Comparison of ENCODE assay signal across 8 cellular contexts in genomic region chr2:174729797-174730529, GRCh38. TPM values are rescaled to one million over a fixed set of nuclear protein-coding genes. Genes with fewer than 3 reads are reported as not detected.
DNase-seq lines count a peak whose midpoint lies in the region; ATAC-seq and TF ChIP-seq lines count a peak whose summit lies in the region.

No MANE protein-coding gene starts in this region.

- ATAC-seq in HG02642 (IDR thresholded peaks at IDR 0.05; ENCODE audit: poor library complexity, unreplicated experiment) = no peak
- no peak for ATAC-seq in GM21786 (IDR thresholded peaks at IDR 0.05; ENCODE audit: unreplicated experiment)

- H3K27ac Mint-ChIP-seq in activated T-helper 2 cell treated with anti-CD3 and anti-CD28 coated beads, Interferon-gamma antibody, Interleukin-2, Interleukin-4, amounts not matched to agents 10 μg/mL and 5 μg/mL and 100 μg/mL, durations not matched to agents 14 hours and 24 hours and 36 hours = no peak overlapping the region

- no peaks in the 10 kb centered on the region for H3K9me3 ChIP-seq in cardiac muscle cell (ENCODE audit: low read depth)
- no peaks in the 10 kb centered on the region for H3K9me3 ChIP-seq in HAP-1

- peak overlapping the region; percentile 77 for H3K4me3 Mint-ChIP-seq in activated T-helper 2 cell treated with anti-CD3 and anti-CD28 coated beads, Interferon-gamma antibody, Interleukin-2, Interleukin-4, amounts not matched to agents 10 μg/mL and 5 μg/mL and 100 μg/mL, durations not matched to agents 14 hours and 24 hours and 36 hours (ENCODE audit: low read depth)

- peaks cover 12% of the 10 kb centered on the region for H3K4me1 Mint-ChIP-seq in activated T-helper 2 cell treated with anti-CD3 and anti-CD28 coated beads, Interferon-gamma antibody, Interleukin-2, Interleukin-4, amounts not matched to agents 10 μg/mL and 5 μg/mL and 100 μg/mL, durations not matched to agents 14 hours and 24 hours and 36 hours (ENCODE audit: low read depth)

- no peaks in the 10 kb centered on the region for H3K9me3 Mint-ChIP-seq in activated T-helper 2 cell treated with anti-CD3 and anti-CD28 coated beads, Interferon-gamma antibody, Interleukin-2, Interleukin-4, amounts not matched to agents 10 μg/mL and 5 μg/mL and 100 μg/mL, durations not matched to agents 14 hours and 24 hours and 36 hours

- TF ChIP-seq CTCF in cardiac muscle cell (IDR thresholded peaks at IDR 0.05; ENCODE audit: low read depth, low read length) = peak; percentile 2

- H3K4me1 ChIP-seq in cardiac muscle cell (ENCODE audit: low read depth) (no peaks in the 10 kb centered on the region), HAP-1 (no peaks in the 10 kb centered on the region)

- no peaks in the 10 kb centered on the region for H3K36me3 Mint-ChIP-seq in activated T-helper 2 cell treated with anti-CD3 and anti-CD28 coated beads, Interferon-gamma antibody, Interleukin-2, Interleukin-4, amounts not matched to agents 10 μg/mL and 5 μg/mL and 100 μg/mL, durations not matched to agents 14 hours and 24 hours and 36 hours (ENCODE audit: low read depth)

- peaks cover 53% of the 10 kb centered on the region for H3K27me3 Mint-ChIP-seq in activated T-helper 2 cell treated with anti-CD3 and anti-CD28 coated beads, Interferon-gamma antibody, Interleukin-2, Interleukin-4, amounts not matched to agents 10 μg/mL and 5 μg/mL and 100 μg/mL, durations not matched to agents 14 hours and 24 hours and 36 hours (ENCODE audit: low read depth)

- H3K27me3 ChIP-seq in cardiac muscle cell (peaks cover 49% of the 10 kb centered on the region), HAP-1 (ENCODE audit: low read depth) (no peaks in the 10 kb centered on the region)

- H3K36me3 ChIP-seq in cardiac muscle cell (no peaks in the 10 kb centered on the region), HAP-1 (replicated peaks) (no peaks in the 10 kb centered on the region)

- H3K27ac ChIP-seq in cardiac muscle cell = no peak overlapping the region

- in situ Hi-C loops in HAP-1 (cut with MboI; ENCODE audit: low sequenced_read_pairs) = no loop called here

- DNase-seq in M059J (ENCODE audit: low read depth) (peak; percentile 11), cardiac muscle cell (ENCODE audit: low read depth in 1 of 2, low spot score in 1 of 2) (peak; percentile 26 to 39), putamen (ENCODE audit: low spot score) (peak; percentile 23), NCI-H2171 (lab: John Stamatoyannopoulos, UW) (no peak), HAP-1 (ENCODE audit: low spot score in 2 of 2) (no peak)
- DNase-seq in activated T-helper 2 cell treated with anti-CD3 and anti-CD28 coated beads, Interferon-gamma antibody, Interleukin-2, Interleukin-4, amounts not matched to agents 10 μg/mL and 5 μg/mL and 100 μg/mL, durations not matched to agents 14 hours and 24 hours and 36 hours (ENCODE audit: low spot score) = peak; percentile 18

- H3K4me3 ChIP-seq in cardiac muscle cell (peak overlapping the region; percentile 38), HAP-1 (no peak overlapping the region)

- intact Hi-C loops in activated T-helper 2 cell treated with anti-CD3 and anti-CD28 coated beads, Interferon-gamma antibody, Interleukin-2, Interleukin-4, amounts not matched to agents 10 μg/mL and 5 μg/mL and 100 μg/mL, durations not matched to agents 14 hours and 24 hours and 36 hours (cut with micrococcal nuclease) = no loop called here

RNA-seq across cellular contexts. Expression of gene CHRNA1, which starts 34.3 kb away (rescaled TPM):
- total RNA-seq in M059J (2014; rRNA removed; shearing (Covaris generic)) = 0.17 TPM in 1 of 2 replicates, not detected in the other
- total RNA-seq in activated T-helper 2 cell treated with anti-CD3 and anti-CD28 coated beads, Interferon-gamma antibody, Interleukin-2, Interleukin-4, amounts not matched to agents 10 μg/mL and 5 μg/mL and 100 μg/mL, durations not matched to agents 14 hours and 24 hours and 36 hours = not detected in 2 replicates
- total RNA-seq in cardiac muscle cell = 0.07 and 1.1 TPM in 2 replicates
- polyA plus RNA-seq in cardiac muscle cell = 0.31 TPM in 1 of 2 replicates, not detected in the other

Comparison
In these comparisons a context has a peak if more than half of its experiments do, and no peak if none do; other contexts are left out.
1. DNase-seq: peak in M059J (single experiment), activated T-helper 2 cell treated with anti-CD3 and anti-CD28 coated beads, Interferon-gamma antibody, Interleukin-2, Interleukin-4, amounts not matched to agents 10 μg/mL and 5 μg/mL and 100 μg/mL, durations not matched to agents 14 hours and 24 hours and 36 hours (single experiment), cardiac muscle cell (2 of 2) and putamen (single experiment); none in NCI-H2171 (single experiment) and HAP-1 (0 of 2).